8 cellular contexts compared by ENCODE assay signal in genomic region chr20:62386383-62387218, GRCh38. TPM values are rescaled to one million over a fixed set of nuclear protein-coding genes. Genes with fewer than 3 reads are reported as not detected.
A peak's percentile ranks its signal among the peaks of the same experiment; 100 is the strongest.
DNase-seq lines count a peak whose midpoint lies in the region; ATAC-seq and TF ChIP-seq lines count a peak whose summit lies in the region.

Gene RPS21 (plus strand): TSS chr20:62387103. CDS start chr20:62387339, 236 bp downstream.

- in situ Hi-C loops in transverse colon (cut with MboI; ENCODE audit: low pct_ligation_motif_present in 1 of 4, low pct_unique_long_range_greater_than_20kb in 1 of 4, low sequenced_read_pairs in 3 of 4): loop anchor here in 2 of 4 donors (10.0 kb wide), 1 partner anchor 92 kb away; no protein-coding TSS in a partner anchor

- peak; percentile 93 for DNase-seq in NCI-H1105 (lab: John Stamatoyannopoulos, UW)
- DNase-seq in SW 1271 (lab: John Stamatoyannopoulos, UW): peak; percentile 83 to 91
- peak; percentile 84 for DNase-seq in activated naive CD8-positive, alpha-beta T cell treated with anti-CD3 and anti-CD28 coated beads, Interleukin-2, amount 50 U/mL, for 16 hours (ENCODE audit: low read depth, low spot score)
- peak; percentile 92 to 95 for DNase-seq in cardiac muscle cell (ENCODE audit: low read depth in 1 of 2, low spot score in 1 of 2)
- peak; percentile 83 for DNase-seq in pons (ENCODE audit: low spot score)
- peak; percentile 95 for DNase-seq in transverse colon

- intact Hi-C loops in transverse colon (cut with DNase I; ENCODE audit: low total_unique reads): no loop called here

- 1% methylated on average over 59 of the region's 83 CpGs; no CpG with 5 or more reads in 1 of the 2 donors for WGBS in transverse colon (ENCODE audit: low coverage in 1 of 2), 2 donors

- no peak for TF ChIP-seq EP300 in transverse colon (IDR thresholded peaks at IDR 0.05; ENCODE audit: low read depth)

- H3K36me3 ChIP-seq in cardiac muscle cell (no peaks in the 10 kb centered on the region), transverse colon (peaks cover 0 to 3% (median 0%) of the 10 kb centered on the region in 4 donors)

- no peak for TF ChIP-seq CTCF in cardiac muscle cell (IDR thresholded peaks at IDR 0.05; ENCODE audit: low read depth, low read length)
- peak in 1 of 5 experiments; percentile 18 for TF ChIP-seq CTCF in transverse colon (IDR thresholded peaks at IDR 0.05)

- peak; percentile 84 for ATAC-seq in HG02642 (IDR thresholded peaks at IDR 0.05; ENCODE audit: poor library complexity, unreplicated experiment)

- H3K4me1 ChIP-seq in cardiac muscle cell (ENCODE audit: low read depth): peaks cover 9% of the 10 kb centered on the region
- peaks cover 22 to 24% (median 23%) of the 10 kb centered on the region in 4 donors for H3K4me1 ChIP-seq in transverse colon

- TF ChIP-seq POLR2A in GM10847 (IDR thresholded peaks at IDR 0.05; ENCODE audit: extremely low read depth, insufficient read length) (peak; percentile 92), transverse colon (IDR thresholded peaks at IDR 0.05) (peak; percentile 81)

- H3K9me3 ChIP-seq in cardiac muscle cell (ENCODE audit: low read depth) (no peaks in the 10 kb centered on the region), transverse colon (no peaks in the 10 kb centered on the region)

- H3K27ac ChIP-seq in cardiac muscle cell (peak within 1 kb of the TSS; percentile 77), transverse colon (peak within 1 kb of the TSS; percentile 91 to 97 (median 94))

- peak within 1 kb of the TSS; percentile 75 for H3K4me3 ChIP-seq in cardiac muscle cell
- H3K4me3 ChIP-seq in transverse colon: peak within 1 kb of the TSS; percentile 73 to 98 (median 84)

- H3K27me3 ChIP-seq in cardiac muscle cell: no peaks in the 10 kb centered on the region
- no peaks in the 10 kb centered on the region for H3K27me3 ChIP-seq in transverse colon

RNA-seq across cellular contexts. Expression of gene RPS21, which starts in this region (rescaled TPM):
- total RNA-seq in cardiac muscle cell (839 and 997 TPM in 2 replicates), transverse colon (1,000 to 10,000 TPM in 3 of 4 donors, 100 to 1,000 TPM in 1; 585 to 2,728 (median 1,375) TPM)
- 374 and 378 TPM in 2 replicates for polyA plus RNA-seq in cardiac muscle cell

Comparison
In these comparisons a context has a peak if more than half of its experiments do, and no peak if none do; other contexts are left out.
1. Peak in every context shown above with its lines: DNase-seq, ATAC-seq, H3K4me3 ChIP-seq and H3K27ac ChIP-seq.